9 cellular contexts compared by ENCODE assay signal in genomic region chr12:66035289-66035961, GRCh38.
DNase-seq lines count a peak whose midpoint lies in the region; ATAC-seq and TF ChIP-seq lines count a peak whose summit lies in the region.
"Had no signal": no experiment of that assay in that cellular context is flagged by ENCODE, and none has a peak within 500 bp of the region (broad histone marks: within the 10 kb centered on the region; RNA-seq: fewer than 3 reads in every experiment).

No MANE protein-coding gene starts in this region.

- H3K27ac ChIP-seq in OCI-LY7 (ENCODE audit: low read depth, low read length, poor library complexity, severe bottlenecking): no peak overlapping the region

- DNase-seq in natural killer cell (no peak), OCI-LY7 (ENCODE audit: low spot score) (peak; percentile 12), fibroblast of gingiva (ENCODE audit: low read depth) (peak; percentile 59), pons (ENCODE audit: low spot score) (no peak), NCI-H345 (lab: John Stamatoyannopoulos, UW) (no peak)
- DNase-seq in natural killer cell treated with Interleukin-12 subunit alpha and Interleukin-12 subunit beta and Interleukin-15 and Interleukin-18, amount 100 ng/mL, for 72 hours (ENCODE audit: low spot score): no peak
- DNase-seq in central memory CD4-positive, alpha-beta T cell: no peak

- H3K36me3 Mint-ChIP-seq in natural killer cell: no peaks in the 10 kb centered on the region
- no peaks in the 10 kb centered on the region for H3K36me3 Mint-ChIP-seq in natural killer cell treated with Interleukin-12 subunit alpha and Interleukin-12 subunit beta and Interleukin-15 and Interleukin-18, amount 100 ng/mL, for 72 hours
- H3K36me3 Mint-ChIP-seq: memory B cell had no signal

- H3K36me3 ChIP-seq in OCI-LY7 (ENCODE audit: insufficient read depth, low read length): no peaks in the 10 kb centered on the region

- intact Hi-C loops in natural killer cell (cut with micrococcal nuclease): loop anchor here (1.0 kb wide), 1 partner anchor 479 kb away; no protein-coding TSS in a partner anchor
- intact Hi-C loops in OCI-LY7 (cut with micrococcal nuclease; ENCODE audit: unreplicated experiment): no loop called here

- peak; percentile 61 for TF ChIP-seq CTCF in natural killer cell (IDR thresholded peaks at IDR 0.05)
- peak; percentile 65 for TF ChIP-seq CTCF in OCI-LY7 (conservative IDR thresholded peaks at IDR 0.05; ENCODE audit: low read length)

- no peaks in the 10 kb centered on the region for H3K9me2 ChIP-seq in OCI-LY7 (ENCODE audit: insufficient read depth, low read length)

- no peaks in the 10 kb centered on the region for H3K4me1 ChIP-seq in OCI-LY7 (ENCODE audit: insufficient read depth, low read length, poor library complexity, severe bottlenecking)

- no peaks in the 10 kb centered on the region for H3K79me2 ChIP-seq in OCI-LY7 (ENCODE audit: insufficient read depth, low read depth, low read length)

- CTCF ChIA-PET in OCI-LY7 (lab: Charles Lee; ENCODE audit: unreplicated experiment): no interaction called here

- no TSS peak for BruUV-seq in OCI-LY7 (replicated peaks; lab: Mats Ljungman, UMichigan)

- peaks cover 10 to 47% of the 10 kb centered on the region in 2 donors for H3K27me3 Mint-ChIP-seq in natural killer cell (ENCODE audit: low read depth in 2 of 2)
- H3K27me3 Mint-ChIP-seq in natural killer cell treated with Interleukin-12 subunit alpha and Interleukin-12 subunit beta and Interleukin-15 and Interleukin-18, amount 100 ng/mL, for 72 hours: peaks cover 24 to 35% of the 10 kb centered on the region in 2 donors

- no peak for ATAC-seq in natural killer cell
- ATAC-seq in natural killer cell treated with Interleukin-12 subunit alpha and Interleukin-12 subunit beta and Interleukin-15 and Interleukin-18, amount 100 ng/mL, for 72 hours: no peak
- ATAC-seq in GM19397 (IDR thresholded peaks at IDR 0.05; ENCODE audit: unreplicated experiment): no peak

- H2AFZ ChIP-seq in OCI-LY7 (ENCODE audit: low read length): no peak overlapping the region

- H3K9me3 ChIP-seq in OCI-LY7 (ENCODE audit: low read length): no peaks in the 10 kb centered on the region

- no peaks in the 10 kb centered on the region for H3K9me3 Mint-ChIP-seq in natural killer cell
- H3K9me3 Mint-ChIP-seq in natural killer cell treated with Interleukin-12 subunit alpha and Interleukin-12 subunit beta and Interleukin-15 and Interleukin-18, amount 100 ng/mL, for 72 hours: no peaks in the 10 kb centered on the region
- H3K9me3 Mint-ChIP-seq: memory B cell had no signal

- POLR2A ChIA-PET in OCI-LY7 (lab: Charles Lee): interaction anchor here (0.9 kb wide), 1 partner anchor 28 kb away, joined by 3 read pairs; no protein-coding TSS in a partner anchor

- no peak overlapping the region for H3K4me3 ChIP-seq in OCI-LY7 (ENCODE audit: low read depth, low read length, poor library complexity, severe bottlenecking)

- H4K20me1 ChIP-seq in OCI-LY7 (ENCODE audit: insufficient read depth, low read length): no peaks in the 10 kb centered on the region

- no peak overlapping the region for H3K4me2 ChIP-seq in OCI-LY7 (ENCODE audit: low read length)

- no peak overlapping the region for H3K27ac Mint-ChIP-seq in natural killer cell
- H3K27ac Mint-ChIP-seq in natural killer cell treated with Interleukin-12 subunit alpha and Interleukin-12 subunit beta and Interleukin-15 and Interleukin-18, amount 100 ng/mL, for 72 hours: no peak overlapping the region
- H3K27ac Mint-ChIP-seq: memory B cell had no signal

- H3K4me3 Mint-ChIP-seq in natural killer cell: no peak overlapping the region
- no peak overlapping the region for H3K4me3 Mint-ChIP-seq in natural killer cell treated with Interleukin-12 subunit alpha and Interleukin-12 subunit beta and Interleukin-15 and Interleukin-18, amount 100 ng/mL, for 72 hours
- H3K4me3 Mint-ChIP-seq: memory B cell had no signal

- H3K4me1 Mint-ChIP-seq in natural killer cell: no peaks in the 10 kb centered on the region
- no peaks in the 10 kb centered on the region for H3K4me1 Mint-ChIP-seq in natural killer cell treated with Interleukin-12 subunit alpha and Interleukin-12 subunit beta and Interleukin-15 and Interleukin-18, amount 100 ng/mL, for 72 hours (ENCODE audit: low read depth in 2 of 2)
- H3K4me1 Mint-ChIP-seq: memory B cell had no signal

Comparison
In these comparisons a context has a peak if more than half of its experiments do, and no peak if none do; other contexts are left out.
1. DNase-seq: peak in OCI-LY7 (single experiment) and fibroblast of gingiva (single experiment); none in natural killer cell (single experiment), natural killer cell treated with Interleukin-12 subunit alpha and Interleukin-12 subunit beta and Interleukin-15 and Interleukin-18, amount 100 ng/mL, for 72 hours (single experiment), pons (single experiment), central memory CD4-positive, alpha-beta T cell (single experiment) and NCI-H345 (single experiment).